1 cellular context compared by ENCODE assay signal in genomic region chr11:109033627-109034340, GRCh38.
TF ChIP-seq lines count a peak whose summit lies in the region.

No MANE protein-coding gene starts in this region.

TF ChIP-seq in SK-N-SH, 30 proteins besides CTCF, POLR2A, EP300 and RAD21 (continued from another document):
- TF ChIP-seq REST (IDR thresholded peaks at IDR 0.05; ENCODE audit: low read depth, low read length) (no peak), GATA2 (CRISPR knock-in tag; IDR thresholded peaks at IDR 0.05) (no peak), NFIC (IDR thresholded peaks at IDR 0.05; ENCODE audit: borderline replicate concordance) (peak; percentile 98), GABPA (IDR thresholded peaks at IDR 0.05; ENCODE audit: low read depth) (no peak), MAX (IDR thresholded peaks at IDR 0.05; ENCODE audit: low read depth) (peak; percentile 45; the same call in 1 of the 2 replicates), ELF1 (IDR thresholded peaks at IDR 0.05) (no peak), FOXM1 (IDR thresholded peaks at IDR 0.05; ENCODE audit: low read depth) (0 out of 2 replicates have a peak, but pooled peaks have one; percentile 20), MEF2A (IDR thresholded peaks at IDR 0.05; ENCODE audit: borderline replicate concordance, low read depth) (no peak), NRF1 (IDR thresholded peaks at IDR 0.05; ENCODE audit: low read depth, low read length) (0 out of 2 replicates have a peak, but pooled peaks have one; percentile 4), TAF1 (IDR thresholded peaks at IDR 0.05; ENCODE audit: borderline replicate concordance, low read depth, low read length) (no peak), RXRA (IDR thresholded peaks at IDR 0.05; ENCODE audit: borderline replicate concordance, low read depth) (peak; percentile 63; the same call in 1 of the 2 replicates), TEAD4 (IDR thresholded peaks at IDR 0.05; ENCODE audit: borderline replicate concordance, insufficient read depth) (peak; percentile 82), YY1 (IDR thresholded peaks at IDR 0.05; ENCODE audit: low read depth) (peak; percentile 67; the same call in 1 of the 2 replicates), EZH2phosphoT487 (IDR thresholded peaks at IDR 0.05; ENCODE audit: borderline replicate concordance, low read depth) (no peak), SMC3 (IDR thresholded peaks at IDR 0.05; ENCODE audit: low read depth, low read length) (no peak), POLR2AphosphoS5 (IDR thresholded peaks at IDR 0.05; ENCODE audit: low read depth, low read length) (0 out of 2 replicates have a peak, but pooled peaks have one; percentile 15), SIN3A (IDR thresholded peaks at IDR 0.05; ENCODE audit: borderline replicate concordance, low read depth, low read length) (no peak), USF1 (IDR thresholded peaks at IDR 0.05; ENCODE audit: borderline replicate concordance, low read depth) (no peak; the same call in 1 of the 2 replicates)
- TF ChIP-seq, protein P1, sequence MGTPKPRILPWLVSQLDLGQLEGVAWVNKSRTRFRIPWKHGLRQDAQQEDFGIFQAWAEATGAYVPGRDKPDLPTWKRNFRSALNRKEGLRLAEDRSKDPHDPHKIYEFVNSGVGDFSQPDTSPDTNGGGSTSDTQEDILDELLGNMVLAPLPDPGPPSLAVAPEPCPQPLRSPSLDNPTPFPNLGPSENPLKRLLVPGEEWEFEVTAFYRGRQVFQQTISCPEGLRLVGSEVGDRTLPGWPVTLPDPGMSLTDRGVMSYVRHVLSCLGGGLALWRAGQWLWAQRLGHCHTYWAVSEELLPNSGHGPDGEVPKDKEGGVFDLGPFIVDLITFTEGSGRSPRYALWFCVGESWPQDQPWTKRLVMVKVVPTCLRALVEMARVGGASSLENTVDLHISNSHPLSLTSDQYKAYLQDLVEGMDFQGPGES (IDR thresholded peaks at IDR 0.05; ENCODE audit: low read depth, low read length) = no peak
